ENCODE assay signal across 1 cellular context in the genomic region with DNA sequence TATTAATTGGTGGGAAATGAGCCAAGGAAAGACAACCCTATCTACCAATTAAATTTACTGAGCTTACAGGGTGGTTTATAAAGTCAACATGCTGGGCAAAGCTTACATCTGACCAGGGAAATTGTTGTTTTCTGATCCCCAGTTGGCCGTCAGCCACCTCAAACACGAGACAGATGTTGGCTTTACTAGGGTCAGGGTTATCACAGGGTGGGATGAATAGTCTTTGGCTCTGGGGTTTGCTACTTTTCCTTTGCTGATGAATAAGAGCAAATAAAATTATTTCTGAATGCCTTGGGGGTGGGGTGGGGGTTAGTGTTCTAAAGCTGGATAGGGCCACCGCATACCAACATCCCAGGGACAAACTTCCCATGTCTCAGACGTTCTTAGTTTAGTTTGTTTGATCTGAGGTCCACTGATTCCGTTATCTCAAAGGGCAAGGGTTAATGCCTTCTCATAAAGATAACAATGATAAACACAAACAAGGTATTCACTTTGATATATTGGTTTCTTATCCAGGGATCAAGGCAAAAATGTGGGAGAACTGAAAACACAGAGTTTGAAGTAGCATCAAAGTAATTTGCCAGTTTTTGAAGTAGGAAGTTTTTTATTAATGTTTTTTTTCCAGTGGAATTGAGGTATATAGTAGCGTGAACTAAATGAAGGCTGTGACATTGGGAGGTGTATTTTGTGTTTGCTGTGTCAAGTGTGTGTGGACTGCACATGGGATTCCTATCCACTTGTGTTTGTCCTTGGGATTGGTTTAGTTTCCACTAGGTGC.
A peak's percentile ranks its signal among the peaks of the same experiment; 100 is the strongest.
TF ChIP-seq lines count a peak whose summit lies in the region.

No MANE protein-coding gene starts in this region.

TF ChIP-seq in HepG2, 621 proteins besides CTCF, POLR2A, EP300 and RAD21 (continued from another document and continues in another):
- TF ChIP-seq, protein P1, sequence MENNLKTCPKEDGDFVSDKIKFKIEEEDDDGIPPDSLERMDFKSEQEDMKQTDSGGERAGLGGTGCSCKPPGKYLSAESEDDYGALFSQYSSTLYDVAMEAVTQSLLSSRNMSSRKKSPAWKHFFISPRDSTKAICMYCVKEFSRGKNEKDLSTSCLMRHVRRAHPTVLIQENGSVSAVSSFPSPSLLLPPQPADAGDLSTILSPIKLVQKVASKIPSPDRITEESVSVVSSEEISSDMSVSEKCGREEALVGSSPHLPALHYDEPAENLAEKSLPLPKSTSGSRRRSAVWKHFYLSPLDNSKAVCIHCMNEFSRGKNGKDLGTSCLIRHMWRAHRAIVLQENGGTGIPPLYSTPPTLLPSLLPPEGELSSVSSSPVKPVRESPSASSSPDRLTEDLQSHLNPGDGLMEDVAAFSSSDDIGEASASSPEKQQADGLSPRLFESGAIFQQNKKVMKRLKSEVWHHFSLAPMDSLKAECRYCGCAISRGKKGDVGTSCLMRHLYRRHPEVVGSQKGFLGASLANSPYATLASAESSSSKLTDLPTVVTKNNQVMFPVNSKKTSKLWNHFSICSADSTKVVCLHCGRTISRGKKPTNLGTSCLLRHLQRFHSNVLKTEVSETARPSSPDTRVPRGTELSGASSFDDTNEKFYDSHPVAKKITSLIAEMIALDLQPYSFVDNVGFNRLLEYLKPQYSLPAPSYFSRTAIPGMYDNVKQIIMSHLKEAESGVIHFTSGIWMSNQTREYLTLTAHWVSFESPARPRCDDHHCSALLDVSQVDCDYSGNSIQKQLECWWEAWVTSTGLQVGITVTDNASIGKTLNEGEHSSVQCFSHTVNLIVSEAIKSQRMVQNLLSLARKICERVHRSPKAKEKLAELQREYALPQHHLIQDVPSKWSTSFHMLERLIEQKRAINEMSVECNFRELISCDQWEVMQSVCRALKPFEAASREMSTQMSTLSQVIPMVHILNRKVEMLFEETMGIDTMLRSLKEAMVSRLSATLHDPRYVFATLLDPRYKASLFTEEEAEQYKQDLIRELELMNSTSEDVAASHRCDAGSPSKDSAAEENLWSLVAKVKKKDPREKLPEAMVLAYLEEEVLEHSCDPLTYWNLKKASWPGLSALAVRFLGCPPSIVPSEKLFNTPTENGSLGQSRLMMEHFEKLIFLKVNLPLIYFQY (CRISPR knock-in tag; IDR thresholded peaks at IDR 0.05; ENCODE audit: borderline replicate concordance): no peak
- TF ChIP-seq TRIM24 (CRISPR knock-in tag; IDR thresholded peaks at IDR 0.05) (no peak), NFIB (CRISPR knock-in tag; IDR thresholded peaks at IDR 0.05; ENCODE audit: borderline replicate concordance) (no peak), TBP (CRISPR knock-in tag; IDR thresholded peaks at IDR 0.05) (no peak), JDP2 (CRISPR knock-in tag; IDR thresholded peaks at IDR 0.05; ENCODE audit: borderline replicate concordance) (no peak; the same call in 1 of the 2 replicates), SNAPC2 (CRISPR knock-in tag; IDR thresholded peaks at IDR 0.05) (no peak), ZNF20 (CRISPR knock-in tag; IDR thresholded peaks at IDR 0.05) (no peak), SRY (CRISPR knock-in tag; IDR thresholded peaks at IDR 0.05) (no peak), HOXA5 (CRISPR knock-in tag; IDR thresholded peaks at IDR 0.05) (peak; percentile 82), KDM2A (CRISPR knock-in tag; IDR thresholded peaks at IDR 0.05; ENCODE audit: borderline replicate concordance, low read depth) (no peak), ZBTB42 (CRISPR knock-in tag; IDR thresholded peaks at IDR 0.05) (peak; percentile 96), ZNF615 (CRISPR knock-in tag; IDR thresholded peaks at IDR 0.05; ENCODE audit: borderline replicate concordance) (no peak), ZNF546 (CRISPR knock-in tag; conservative IDR thresholded peaks at IDR 0.05) (no peak)
- TF ChIP-seq, protein P2, sequence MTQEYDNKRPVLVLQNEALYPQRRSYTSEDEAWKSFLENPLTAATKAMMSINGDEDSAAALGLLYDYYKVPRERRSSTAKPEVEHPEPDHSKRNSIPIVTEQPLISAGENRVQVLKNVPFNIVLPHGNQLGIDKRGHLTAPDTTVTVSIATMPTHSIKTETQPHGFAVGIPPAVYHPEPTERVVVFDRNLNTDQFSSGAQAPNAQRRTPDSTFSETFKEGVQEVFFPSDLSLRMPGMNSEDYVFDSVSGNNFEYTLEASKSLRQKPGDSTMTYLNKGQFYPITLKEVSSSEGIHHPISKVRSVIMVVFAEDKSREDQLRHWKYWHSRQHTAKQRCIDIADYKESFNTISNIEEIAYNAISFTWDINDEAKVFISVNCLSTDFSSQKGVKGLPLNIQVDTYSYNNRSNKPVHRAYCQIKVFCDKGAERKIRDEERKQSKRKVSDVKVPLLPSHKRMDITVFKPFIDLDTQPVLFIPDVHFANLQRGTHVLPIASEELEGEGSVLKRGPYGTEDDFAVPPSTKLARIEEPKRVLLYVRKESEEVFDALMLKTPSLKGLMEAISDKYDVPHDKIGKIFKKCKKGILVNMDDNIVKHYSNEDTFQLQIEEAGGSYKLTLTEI (CRISPR knock-in tag; conservative IDR thresholded peaks at IDR 0.05): no peak
- TF ChIP-seq, protein P3, sequence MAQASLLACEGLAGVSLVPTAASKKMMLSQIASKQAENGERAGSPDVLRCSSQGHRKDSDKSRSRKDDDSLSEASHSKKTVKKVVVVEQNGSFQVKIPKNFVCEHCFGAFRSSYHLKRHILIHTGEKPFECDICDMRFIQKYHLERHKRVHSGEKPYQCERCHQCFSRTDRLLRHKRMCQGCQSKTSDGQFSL (CRISPR knock-in tag; IDR thresholded peaks at IDR 0.05): 0 out of 2 replicates have a peak, but pooled peaks have one; percentile 24
- TF ChIP-seq, protein P4, sequence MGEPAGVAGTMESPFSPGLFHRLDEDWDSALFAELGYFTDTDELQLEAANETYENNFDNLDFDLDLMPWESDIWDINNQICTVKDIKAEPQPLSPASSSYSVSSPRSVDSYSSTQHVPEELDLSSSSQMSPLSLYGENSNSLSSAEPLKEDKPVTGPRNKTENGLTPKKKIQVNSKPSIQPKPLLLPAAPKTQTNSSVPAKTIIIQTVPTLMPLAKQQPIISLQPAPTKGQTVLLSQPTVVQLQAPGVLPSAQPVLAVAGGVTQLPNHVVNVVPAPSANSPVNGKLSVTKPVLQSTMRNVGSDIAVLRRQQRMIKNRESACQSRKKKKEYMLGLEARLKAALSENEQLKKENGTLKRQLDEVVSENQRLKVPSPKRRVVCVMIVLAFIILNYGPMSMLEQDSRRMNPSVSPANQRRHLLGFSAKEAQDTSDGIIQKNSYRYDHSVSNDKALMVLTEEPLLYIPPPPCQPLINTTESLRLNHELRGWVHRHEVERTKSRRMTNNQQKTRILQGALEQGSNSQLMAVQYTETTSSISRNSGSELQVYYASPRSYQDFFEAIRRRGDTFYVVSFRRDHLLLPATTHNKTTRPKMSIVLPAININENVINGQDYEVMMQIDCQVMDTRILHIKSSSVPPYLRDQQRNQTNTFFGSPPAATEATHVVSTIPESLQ (CRISPR knock-in tag; conservative IDR thresholded peaks at IDR 0.05): 0 out of 2 replicates have a peak, but pooled peaks have one; percentile 24
- TF ChIP-seq, protein P5, sequence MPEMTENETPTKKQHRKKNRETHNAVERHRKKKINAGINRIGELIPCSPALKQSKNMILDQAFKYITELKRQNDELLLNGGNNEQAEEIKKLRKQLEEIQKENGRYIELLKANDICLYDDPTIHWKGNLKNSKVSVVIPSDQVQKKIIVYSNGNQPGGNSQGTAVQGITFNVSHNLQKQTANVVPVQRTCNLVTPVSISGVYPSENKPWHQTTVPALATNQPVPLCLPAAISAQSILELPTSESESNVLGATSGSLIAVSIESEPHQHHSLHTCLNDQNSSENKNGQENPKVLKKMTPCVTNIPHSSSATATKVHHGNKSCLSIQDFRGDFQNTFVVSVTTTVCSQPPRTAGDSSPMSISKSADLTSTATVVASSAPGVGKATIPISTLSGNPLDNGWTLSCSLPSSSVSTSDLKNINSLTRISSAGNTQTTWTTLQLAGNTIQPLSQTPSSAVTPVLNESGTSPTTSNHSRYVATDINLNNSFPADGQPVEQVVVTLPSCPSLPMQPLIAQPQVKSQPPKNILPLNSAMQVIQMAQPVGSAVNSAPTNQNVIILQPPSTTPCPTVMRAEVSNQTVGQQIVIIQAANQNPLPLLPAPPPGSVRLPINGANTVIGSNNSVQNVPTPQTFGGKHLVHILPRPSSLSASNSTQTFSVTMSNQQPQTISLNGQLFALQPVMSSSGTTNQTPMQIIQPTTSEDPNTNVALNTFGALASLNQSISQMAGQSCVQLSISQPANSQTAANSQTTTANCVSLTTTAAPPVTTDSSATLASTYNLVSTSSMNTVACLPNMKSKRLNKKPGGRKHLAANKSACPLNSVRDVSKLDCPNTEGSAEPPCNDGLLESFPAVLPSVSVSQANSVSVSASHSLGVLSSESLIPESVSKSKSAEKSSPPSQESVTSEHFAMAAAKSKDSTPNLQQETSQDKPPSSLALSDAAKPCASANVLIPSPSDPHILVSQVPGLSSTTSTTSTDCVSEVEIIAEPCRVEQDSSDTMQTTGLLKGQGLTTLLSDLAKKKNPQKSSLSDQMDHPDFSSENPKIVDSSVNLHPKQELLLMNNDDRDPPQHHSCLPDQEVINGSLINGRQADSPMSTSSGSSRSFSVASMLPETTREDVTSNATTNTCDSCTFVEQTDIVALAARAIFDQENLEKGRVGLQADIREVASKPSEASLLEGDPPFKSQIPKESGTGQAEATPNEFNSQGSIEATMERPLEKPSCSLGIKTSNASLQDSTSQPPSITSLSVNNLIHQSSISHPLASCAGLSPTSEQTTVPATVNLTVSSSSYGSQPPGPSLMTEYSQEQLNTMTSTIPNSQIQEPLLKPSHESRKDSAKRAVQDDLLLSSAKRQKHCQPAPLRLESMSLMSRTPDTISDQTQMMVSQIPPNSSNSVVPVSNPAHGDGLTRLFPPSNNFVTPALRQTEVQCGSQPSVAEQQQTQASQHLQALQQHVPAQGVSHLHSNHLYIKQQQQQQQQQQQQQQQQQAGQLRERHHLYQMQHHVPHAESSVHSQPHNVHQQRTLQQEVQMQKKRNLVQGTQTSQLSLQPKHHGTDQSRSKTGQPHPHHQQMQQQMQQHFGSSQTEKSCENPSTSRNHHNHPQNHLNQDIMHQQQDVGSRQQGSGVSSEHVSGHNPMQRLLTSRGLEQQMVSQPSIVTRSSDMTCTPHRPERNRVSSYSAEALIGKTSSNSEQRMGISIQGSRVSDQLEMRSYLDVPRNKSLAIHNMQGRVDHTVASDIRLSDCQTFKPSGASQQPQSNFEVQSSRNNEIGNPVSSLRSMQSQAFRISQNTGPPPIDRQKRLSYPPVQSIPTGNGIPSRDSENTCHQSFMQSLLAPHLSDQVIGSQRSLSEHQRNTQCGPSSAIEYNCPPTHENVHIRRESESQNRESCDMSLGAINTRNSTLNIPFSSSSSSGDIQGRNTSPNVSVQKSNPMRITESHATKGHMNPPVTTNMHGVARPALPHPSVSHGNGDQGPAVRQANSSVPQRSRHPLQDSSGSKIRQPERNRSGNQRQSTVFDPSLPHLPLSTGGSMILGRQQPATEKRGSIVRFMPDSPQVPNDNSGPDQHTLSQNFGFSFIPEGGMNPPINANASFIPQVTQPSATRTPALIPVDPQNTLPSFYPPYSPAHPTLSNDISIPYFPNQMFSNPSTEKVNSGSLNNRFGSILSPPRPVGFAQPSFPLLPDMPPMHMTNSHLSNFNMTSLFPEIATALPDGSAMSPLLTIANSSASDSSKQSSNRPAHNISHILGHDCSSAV (CRISPR knock-in tag; IDR thresholded peaks at IDR 0.05; ENCODE audit: borderline replicate concordance): no peak
- TF ChIP-seq, protein P6, sequence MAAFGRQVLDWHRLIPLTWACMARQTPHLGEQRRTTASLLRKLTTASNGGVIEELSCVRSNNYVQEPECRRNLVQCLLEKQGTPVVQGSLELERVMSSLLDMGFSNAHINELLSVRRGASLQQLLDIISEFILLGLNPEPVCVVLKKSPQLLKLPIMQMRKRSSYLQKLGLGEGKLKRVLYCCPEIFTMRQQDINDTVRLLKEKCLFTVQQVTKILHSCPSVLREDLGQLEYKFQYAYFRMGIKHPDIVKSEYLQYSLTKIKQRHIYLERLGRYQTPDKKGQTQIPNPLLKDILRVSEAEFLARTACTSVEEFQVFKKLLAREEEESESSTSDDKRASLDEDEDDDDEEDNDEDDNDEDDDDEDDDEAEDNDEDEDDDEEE (CRISPR knock-in tag; IDR thresholded peaks at IDR 0.05): no peak
- TF ChIP-seq, protein P7, sequence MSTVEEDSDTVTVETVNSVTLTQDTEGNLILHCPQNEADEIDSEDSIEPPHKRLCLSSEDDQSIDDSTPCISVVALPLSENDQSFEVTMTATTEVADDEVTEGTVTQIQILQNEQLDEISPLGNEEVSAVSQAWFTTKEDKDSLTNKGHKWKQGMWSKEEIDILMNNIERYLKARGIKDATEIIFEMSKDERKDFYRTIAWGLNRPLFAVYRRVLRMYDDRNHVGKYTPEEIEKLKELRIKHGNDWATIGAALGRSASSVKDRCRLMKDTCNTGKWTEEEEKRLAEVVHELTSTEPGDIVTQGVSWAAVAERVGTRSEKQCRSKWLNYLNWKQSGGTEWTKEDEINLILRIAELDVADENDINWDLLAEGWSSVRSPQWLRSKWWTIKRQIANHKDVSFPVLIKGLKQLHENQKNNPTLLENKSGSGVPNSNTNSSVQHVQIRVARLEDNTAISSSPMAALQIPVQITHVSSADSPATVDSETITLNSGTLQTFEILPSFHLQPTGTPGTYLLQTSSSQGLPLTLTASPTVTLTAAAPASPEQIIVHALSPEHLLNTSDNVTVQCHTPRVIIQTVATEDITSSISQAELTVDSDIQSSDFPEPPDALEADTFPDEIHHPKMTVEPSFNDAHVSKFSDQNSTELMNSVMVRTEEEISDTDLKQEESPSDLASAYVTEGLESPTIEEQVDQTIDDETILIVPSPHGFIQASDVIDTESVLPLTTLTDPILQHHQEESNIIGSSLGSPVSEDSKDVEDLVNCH (CRISPR knock-in tag; IDR thresholded peaks at IDR 0.05): no peak
- TF ChIP-seq, protein P8, sequence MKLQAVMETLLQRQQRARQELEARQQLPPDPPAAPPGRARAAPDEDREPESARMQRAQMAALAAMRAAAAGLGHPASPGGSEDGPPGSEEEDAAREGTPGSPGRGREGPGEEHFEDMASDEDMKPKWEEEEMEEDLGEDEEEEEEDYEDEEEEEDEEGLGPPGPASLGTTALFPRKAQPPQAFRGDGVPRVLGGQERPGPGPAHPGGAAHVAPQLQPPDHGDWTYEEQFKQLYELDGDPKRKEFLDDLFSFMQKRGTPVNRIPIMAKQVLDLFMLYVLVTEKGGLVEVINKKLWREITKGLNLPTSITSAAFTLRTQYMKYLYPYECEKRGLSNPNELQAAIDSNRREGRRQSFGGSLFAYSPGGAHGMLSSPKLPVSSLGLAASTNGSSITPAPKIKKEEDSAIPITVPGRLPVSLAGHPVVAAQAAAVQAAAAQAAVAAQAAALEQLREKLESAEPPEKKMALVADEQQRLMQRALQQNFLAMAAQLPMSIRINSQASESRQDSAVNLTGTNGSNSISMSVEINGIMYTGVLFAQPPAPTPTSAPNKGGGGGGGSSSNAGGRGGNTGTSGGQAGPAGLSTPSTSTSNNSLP (IDR thresholded peaks at IDR 0.05; ENCODE audit: low read depth, low read length): peak; percentile 89
